In the genomic region with DNA sequence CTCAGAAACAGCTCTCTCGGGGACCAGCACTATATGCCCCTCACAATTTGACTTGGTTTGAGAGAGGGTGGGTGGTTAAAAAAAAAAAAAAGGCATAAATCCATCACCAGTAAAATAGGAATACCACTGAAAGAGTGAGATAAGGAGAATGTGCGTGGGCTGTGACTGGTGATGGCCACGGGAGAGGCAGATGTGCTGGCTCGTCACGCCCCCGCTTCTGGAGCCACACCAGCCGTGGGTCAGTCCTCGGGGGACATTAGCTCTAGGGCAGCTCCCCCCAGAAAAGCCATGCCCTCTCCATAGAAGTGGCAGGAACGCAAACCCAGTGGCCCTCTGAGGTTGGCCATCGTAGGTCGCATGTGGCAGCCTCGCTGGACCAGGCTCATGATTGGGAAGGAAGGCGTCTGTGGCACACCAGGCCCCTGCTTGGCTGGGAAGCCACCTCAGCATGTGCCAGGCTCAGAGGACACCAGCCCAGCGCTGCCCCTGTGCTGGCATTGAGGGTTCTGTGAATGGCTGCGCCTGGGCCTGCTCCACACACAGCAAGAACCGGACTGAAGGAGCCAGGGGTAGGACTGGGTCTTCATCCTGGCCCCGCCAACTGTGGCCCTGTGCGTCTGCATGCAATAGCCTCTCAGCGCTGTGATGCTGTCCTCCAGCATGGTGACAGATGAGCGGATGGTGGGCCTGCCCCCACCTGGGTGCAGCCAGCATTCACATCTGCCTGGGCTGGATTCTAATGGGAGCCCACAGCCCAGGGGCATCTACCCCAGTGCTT, we compare ENCODE assay signal across 29 cellular contexts.
"Had no signal": no experiment of that assay in that cellular context is flagged by ENCODE, and none has a peak within 500 bp of the region (broad histone marks: within the 10 kb centered on the region; RNA-seq: fewer than 3 reads in every experiment).

No MANE protein-coding gene starts in this region.

- H3K27ac ChIP-seq: ovary, parathyroid adenoma, psoas muscle, right lobe of liver, sigmoid colon, suprapubic skin, testis, tibial artery, upper lobe of left lung, vagina had no signal

- H3K4me3 Mint-ChIP-seq: naive thymus-derived CD8-positive, alpha-beta T cell; natural killer cell treated with Interleukin-12 subunit alpha and Interleukin-12 subunit beta and Interleukin-15 and Interleukin-18, amount 100 ng/mL, for 72 hours; nephron progenitor cell; neural crest cell; stimulated activated memory B cell treated with anti-CD40 and anti-IgM and Interleukin-4, amounts not matched to agents 10 μg/mL and 1 μg/mL and 100 μg/mL, for 72 hours; stimulated activated naive CD8-positive, alpha-beta T cell treated with anti-CD3 and anti-CD28 coated beads, Interleukin-15, amount 100 ng/mL, for 72 hours had no signal

- H3K27me3 ChIP-seq: ovary, right lobe of liver, sigmoid colon, suprapubic skin, testis, tibial artery, upper lobe of left lung, vagina had no signal

- H3K9ac ChIP-seq: parathyroid adenoma had no signal

- H3K27ac Mint-ChIP-seq: naive thymus-derived CD8-positive, alpha-beta T cell; natural killer cell treated with Interleukin-12 subunit alpha and Interleukin-12 subunit beta and Interleukin-15 and Interleukin-18, amount 100 ng/mL, for 72 hours; nephron progenitor cell; progenitor cell of endocrine pancreas; stimulated activated memory B cell treated with anti-CD40 and anti-IgM and Interleukin-4, amounts not matched to agents 10 μg/mL and 1 μg/mL and 100 μg/mL, for 72 hours; stimulated activated naive CD8-positive, alpha-beta T cell treated with anti-CD3 and anti-CD28 coated beads, Interleukin-15, amount 100 ng/mL, for 72 hours had no signal

- H3K9me3 ChIP-seq: ovary, psoas muscle, right lobe of liver, sigmoid colon, suprapubic skin, testis, tibial artery, upper lobe of left lung, vagina had no signal

- ATAC-seq: naive thymus-derived CD8-positive, alpha-beta T cell; psoas muscle; right cardiac atrium; right lobe of liver; stimulated activated memory B cell treated with anti-CD40 and anti-IgM and Interleukin-4, amounts not matched to agents 10 μg/mL and 1 μg/mL and 100 μg/mL, for 72 hours; stimulated activated naive CD8-positive, alpha-beta T cell treated with anti-CD3 and anti-CD28 coated beads, Interleukin-15, amount 100 ng/mL, for 72 hours; stimulated activated naive CD8-positive, alpha-beta T cell treated with anti-CD3 and anti-CD28 coated beads, Interleukin-15, Interleukin-2, amounts not matched to agents 100 U/mL and 50 U/mL, for 24 hours had no signal

- H3K4me1 ChIP-seq: parathyroid adenoma, psoas muscle, right lobe of liver, sigmoid colon, suprapubic skin, testis, tibial artery, upper lobe of left lung, vagina had no signal

- H3K27me3 Mint-ChIP-seq: natural killer cell treated with Interleukin-12 subunit alpha and Interleukin-12 subunit beta and Interleukin-15 and Interleukin-18, amount 100 ng/mL, for 72 hours; progenitor cell of endocrine pancreas; stimulated activated memory B cell treated with anti-CD40 and anti-IgM and Interleukin-4, amounts not matched to agents 10 μg/mL and 1 μg/mL and 100 μg/mL, for 72 hours; stimulated activated naive CD8-positive, alpha-beta T cell treated with anti-CD3 and anti-CD28 coated beads, Interleukin-15, amount 100 ng/mL, for 72 hours had no signal

- H3K36me3 Mint-ChIP-seq: naive thymus-derived CD8-positive, alpha-beta T cell; natural killer cell treated with Interleukin-12 subunit alpha and Interleukin-12 subunit beta and Interleukin-15 and Interleukin-18, amount 100 ng/mL, for 72 hours; stimulated activated memory B cell treated with anti-CD40 and anti-IgM and Interleukin-4, amounts not matched to agents 10 μg/mL and 1 μg/mL and 100 μg/mL, for 72 hours had no signal

- H3K9me3 Mint-ChIP-seq: naive thymus-derived CD8-positive, alpha-beta T cell; natural killer cell treated with Interleukin-12 subunit alpha and Interleukin-12 subunit beta and Interleukin-15 and Interleukin-18, amount 100 ng/mL, for 72 hours; nephron progenitor cell; neural crest cell; stimulated activated naive CD8-positive, alpha-beta T cell treated with anti-CD3 and anti-CD28 coated beads, Interleukin-15, amount 100 ng/mL, for 72 hours had no signal

- H3K4me1 Mint-ChIP-seq: naive thymus-derived CD8-positive, alpha-beta T cell; nephron progenitor cell; neural crest cell; stimulated activated memory B cell treated with anti-CD40 and anti-IgM and Interleukin-4, amounts not matched to agents 10 μg/mL and 1 μg/mL and 100 μg/mL, for 72 hours; stimulated activated naive CD8-positive, alpha-beta T cell treated with anti-CD3 and anti-CD28 coated beads, Interleukin-15, amount 100 ng/mL, for 72 hours had no signal

- H3K4me3 ChIP-seq: ovary, psoas muscle, right lobe of liver, sigmoid colon, suprapubic skin, testis, tibial artery, upper lobe of left lung, vagina had no signal

- FAIRE-seq: small intestine, urothelium cell line had no signal

- H2AFZ ChIP-seq: parathyroid adenoma had no signal

- H3K36me3 ChIP-seq: ovary, right lobe of liver, sigmoid colon, suprapubic skin, tibial artery, upper lobe of left lung, vagina had no signal

- DNase-seq: nephron progenitor cell; occipital lobe; ovary; psoas muscle; sigmoid colon; small intestine; stimulated activated CD4-positive, alpha-beta T cell treated with anti-CD3 and anti-CD28 coated beads, Interleukin-15, amount 100 ng/mL, for 24 hours; stimulated activated CD4-positive, alpha-beta T cell treated with anti-CD3 and anti-CD28 coated beads, Interleukin-2, amount 100 ng/mL, for 24 hours; stimulated activated CD4-positive, alpha-beta T cell treated with anti-CD3 and anti-CD28 coated beads, Interleukin-2, amount 100 ng/mL, for 48 hours; stimulated activated CD4-positive, alpha-beta T cell treated with anti-CD3 and anti-CD28 coated beads, Interleukin-4, amount 100 ng/mL, for 24 hours; stimulated activated naive CD4-positive, alpha-beta T cell; stimulated activated naive CD8-positive, alpha-beta T cell treated with anti-CD3 and anti-CD28 coated beads, Interleukin-15, amount 100 ng/mL, for 72 hours; stimulated activated naive CD8-positive, alpha-beta T cell treated with anti-CD3 and anti-CD28 coated beads, Interleukin-15, Interleukin-2, amounts not matched to agents 100 U/mL and 50 U/mL, for 24 hours; substantia nigra; testis; tibial artery; trophoblast cell had no signal
